In genomic region chr9:1046639-1047604, GRCh38 we compare ENCODE assay signal across 11 cellular contexts. TPM values are rescaled to one million over a fixed set of nuclear protein-coding genes. Genes with fewer than 3 reads are reported as not detected.
DNase-seq lines count a peak whose midpoint lies in the region; ATAC-seq and TF ChIP-seq lines count a peak whose summit lies in the region.
"Had no signal": no experiment of that assay in that cellular context is flagged by ENCODE, and none has a peak within 500 bp of the region (broad histone marks: within the 10 kb centered on the region; RNA-seq: fewer than 3 reads in every experiment).

No MANE protein-coding gene starts in this region.

- H4K20me1 ChIP-seq in OCI-LY7 (ENCODE audit: insufficient read depth, low read length): no peaks in the 10 kb centered on the region

- H3K79me2 ChIP-seq in OCI-LY7 (ENCODE audit: insufficient read depth, low read depth, low read length): no peaks in the 10 kb centered on the region

- H3K4me3 Mint-ChIP-seq in CD8-positive, alpha-beta memory T cell: peak overlapping the region; percentile 79 to 90 (median 86)

- no peaks in the 10 kb centered on the region for H3K36me3 ChIP-seq in CD8-positive, alpha-beta memory T cell (ENCODE audit: insufficient read depth, low read length)
- H3K36me3 ChIP-seq in OCI-LY7 (ENCODE audit: insufficient read depth, low read length) (no peaks in the 10 kb centered on the region), esophagus muscularis mucosa (no peaks in the 10 kb centered on the region), sigmoid colon (no peaks in the 10 kb centered on the region), brain microvascular endothelial cell (replicated peaks) (no peaks in the 10 kb centered on the region)

- no peak for ATAC-seq in GM21737 (IDR thresholded peaks at IDR 0.05; ENCODE audit: unreplicated experiment)
- no peak for ATAC-seq in HG02981 (IDR thresholded peaks at IDR 0.05; ENCODE audit: unreplicated experiment)
- ATAC-seq: body of pancreas had no signal

- peak overlapping the region in 2 of 8 donors; percentile 42 to 56 for H3K27ac Mint-ChIP-seq in CD8-positive, alpha-beta memory T cell

- POLR2A ChIA-PET in CD8-positive, alpha-beta memory T cell (lab: Charles Lee): no interaction called here
- POLR2A ChIA-PET in OCI-LY7 (lab: Charles Lee): interaction anchor here (1.0 to 1.7 kb wide), 3 partner anchors 13 to 340 kb away, joined by 3 to 6 read pairs (median 4); no protein-coding TSS in a partner anchor

- intact Hi-C loops in OCI-LY7 (cut with micrococcal nuclease; ENCODE audit: unreplicated experiment): no loop called here
- intact Hi-C loops in esophagus muscularis mucosa (cut with DNase I): no loop called here
- intact Hi-C loops in sigmoid colon (cut with DNase I): no loop called here

- 18% methylated on average over 33 of the region's 36 CpGs for WGBS in esophagus muscularis mucosa
- 24 to 67% methylated on average over 36 of the region's 36 CpGs for WGBS in sigmoid colon, 2 donors

- H3K27me3 ChIP-seq in CD8-positive, alpha-beta memory T cell (ENCODE audit: insufficient read depth, low read length, poor library complexity, severe bottlenecking): peaks cover 65% of the 10 kb centered on the region
- H3K27me3 ChIP-seq in esophagus muscularis mucosa (peaks cover 15 to 100% (median 86%) of the 10 kb centered on the region in 4 donors), sigmoid colon (peaks cover 61 to 100% (median 100%) of the 10 kb centered on the region in 3 donors), brain microvascular endothelial cell (replicated peaks) (peaks cover 88% of the 10 kb centered on the region)

- BruUV-seq in OCI-LY7 (replicated peaks; lab: Mats Ljungman, UMichigan): no TSS peak

- H3K27ac ChIP-seq in CD8-positive, alpha-beta memory T cell (ENCODE audit: low read depth, low read length): no peak overlapping the region
- H3K27ac ChIP-seq in OCI-LY7 (ENCODE audit: low read depth, low read length, poor library complexity, severe bottlenecking): no peak overlapping the region
- peak overlapping the region in 1 of 4 donors; percentile 44 for H3K27ac ChIP-seq in esophagus muscularis mucosa (replicated peaks in 1 of 4)
- H3K27ac ChIP-seq in sigmoid colon: peak overlapping the region in 1 of 4 donors; percentile 8
- no peak overlapping the region for H3K27ac ChIP-seq in brain microvascular endothelial cell
- H3K27ac ChIP-seq: body of pancreas had no signal

- H3K9me3 Mint-ChIP-seq in CD8-positive, alpha-beta memory T cell: peaks cover 8 to 24% (median 20%) of the 10 kb centered on the region in 5 donors

- peaks cover 0 to 13% (median 9%) of the 10 kb centered on the region in 3 donors for H3K36me3 Mint-ChIP-seq in CD8-positive, alpha-beta memory T cell

- no peak for TF ChIP-seq CTCF in OCI-LY7 (conservative IDR thresholded peaks at IDR 0.05; ENCODE audit: low read length)
- no peak for TF ChIP-seq CTCF in esophagus muscularis mucosa (IDR thresholded peaks at IDR 0.05)
- TF ChIP-seq CTCF in sigmoid colon (IDR thresholded peaks at IDR 0.05): no peak
- no peak for TF ChIP-seq CTCF in brain microvascular endothelial cell (IDR thresholded peaks at IDR 0.05; ENCODE audit: low read depth, low read length, missing control alignments)

- CTCF ChIA-PET in CD8-positive, alpha-beta memory T cell (lab: Charles Lee): no interaction called here
- CTCF ChIA-PET in OCI-LY7 (lab: Charles Lee; ENCODE audit: unreplicated experiment): no interaction called here

- peak overlapping the region; percentile 83; the same call in 1 of the 2 replicates for H2AFZ ChIP-seq in OCI-LY7 (ENCODE audit: low read length)

- TF ChIP-seq POLR2A in esophagus muscularis mucosa (IDR thresholded peaks at IDR 0.05; ENCODE audit: low read depth) (no peak), sigmoid colon (IDR thresholded peaks at IDR 0.05) (no peak)

- H3K4me2 ChIP-seq in OCI-LY7 (ENCODE audit: low read length): no peak overlapping the region

- peaks cover 27% of the 10 kb centered on the region for H3K4me1 ChIP-seq in CD8-positive, alpha-beta memory T cell (ENCODE audit: insufficient read depth, low read length)
- H3K4me1 ChIP-seq in OCI-LY7 (ENCODE audit: insufficient read depth, low read length, poor library complexity, severe bottlenecking): peaks cover 9% of the 10 kb centered on the region
- peaks cover 46 to 76% (median 73%) of the 10 kb centered on the region in 4 donors for H3K4me1 ChIP-seq in esophagus muscularis mucosa
- peaks cover 0 to 65% (median 62%) of the 10 kb centered on the region in 4 donors for H3K4me1 ChIP-seq in sigmoid colon

- TF ChIP-seq EP300 in esophagus muscularis mucosa (IDR thresholded peaks at IDR 0.05) (no peak), sigmoid colon (IDR thresholded peaks at IDR 0.05) (no peak)

- peaks cover 72 to 75% of the 10 kb centered on the region in 2 donors for H3K27me3 Mint-ChIP-seq in CD8-positive, alpha-beta memory T cell

- H3K4me3 ChIP-seq in CD8-positive, alpha-beta memory T cell (ENCODE audit: low read length): peak overlapping the region; percentile 62
- no peak overlapping the region for H3K4me3 ChIP-seq in OCI-LY7 (ENCODE audit: low read depth, low read length, poor library complexity, severe bottlenecking)
- H3K4me3 ChIP-seq in esophagus muscularis mucosa: peak overlapping the region; percentile 44 to 58 (median 48)
- peak overlapping the region in 3 of 4 donors; percentile 37 to 42 (median 41) for H3K4me3 ChIP-seq in sigmoid colon
- no peak overlapping the region for H3K4me3 ChIP-seq in brain microvascular endothelial cell (ENCODE audit: low read depth, low read length)
- H3K4me3 ChIP-seq: body of pancreas had no signal

- no peaks in the 10 kb centered on the region for H3K9me2 ChIP-seq in OCI-LY7 (ENCODE audit: insufficient read depth, low read length)

- no peak for DNase-seq in CD8-positive, alpha-beta memory T cell
- DNase-seq in OCI-LY7 (ENCODE audit: low spot score) (no peak), esophagus muscularis mucosa (ENCODE audit: extremely low spot score) (peak; percentile 66), sigmoid colon (no peak), brain microvascular endothelial cell (no peak)
- DNase-seq in stimulated activated CD4-positive, alpha-beta T cell treated with anti-CD3 and anti-CD28 coated beads, Interleukin-12 subunit alpha, Interleukin-12 subunit beta, amount 100 ng/mL, for 4 hours: no peak
- DNase-seq: NCI-H446 had no signal

- H3K9me3 ChIP-seq in CD8-positive, alpha-beta memory T cell (ENCODE audit: low read length): no peaks in the 10 kb centered on the region
- H3K9me3 ChIP-seq in OCI-LY7 (ENCODE audit: low read length) (no peaks in the 10 kb centered on the region), esophagus muscularis mucosa (no peaks in the 10 kb centered on the region), sigmoid colon (no peaks in the 10 kb centered on the region)
- H3K9me3 ChIP-seq: body of pancreas had no signal

- in situ Hi-C loops in brain microvascular endothelial cell (cut with HindIII; ENCODE audit: low pct_ligation_motif_present, low sequenced_read_pairs): no loop called here

- H3K4me1 Mint-ChIP-seq in CD8-positive, alpha-beta memory T cell: peaks cover 39 to 56% (median 47%) of the 10 kb centered on the region in 3 donors

RNA-seq across cellular contexts. Expression of gene DMRT2, which starts 3.2 kb away (rescaled TPM):
- total RNA-seq in CD8-positive, alpha-beta memory T cell: not detected
- 0.23 TPM for polyA plus RNA-seq in CD8-positive, alpha-beta memory T cell
- total RNA-seq in OCI-LY7 (2014; rRNA removed; shearing (Covaris generic)): 12.2 and 14.7 TPM in 2 replicates
- total RNA-seq in OCI-LY7 (2022) (18.9 and 22.5 TPM in 2 replicates), esophagus muscularis mucosa (under 1 TPM; 0.33 to 0.80 (median 0.50) TPM), sigmoid colon (1 to 10 TPM in 1 of 4 donors, under 1 TPM in 2, not detected in 1; 0.33 to 3.9 (median 0.36) TPM)
- 1 to 10 TPM; 1.8 to 5.8 (median 2.1) TPM for polyA plus RNA-seq in sigmoid colon
- total RNA-seq: glomerular endothelial cell had no signal

Comparison
In these comparisons a context has a peak if more than half of its experiments do, and no peak if none do; other contexts are left out.
1. H3K4me3 ChIP-seq: peak in CD8-positive, alpha-beta memory T cell (single experiment), esophagus muscularis mucosa (4 of 4) and sigmoid colon (3 of 4); none in OCI-LY7 (single experiment) and brain microvascular endothelial cell (single experiment).